In genomic region chr1:115338457-115338820, GRCh38 we compare ENCODE assay signal across 12 cellular contexts. TPM values are rescaled to one million over a fixed set of nuclear protein-coding genes. Genes with fewer than 3 reads are reported as not detected.
A peak's percentile ranks its signal among the peaks of the same experiment; 100 is the strongest.
DNase-seq lines count a peak whose midpoint lies in the region; ATAC-seq, FAIRE-seq and TF ChIP-seq lines count a peak whose summit lies in the region.
"Had no signal": no experiment of that assay in that cellular context is flagged by ENCODE, and none has a peak within 500 bp of the region (broad histone marks: within the 10 kb centered on the region; RNA-seq: fewer than 3 reads in every experiment).

No MANE protein-coding gene starts in this region.

- no peak overlapping the region for H3K14ac ChIP-seq in neuronal stem cell (ENCODE audit: low read length)

- H2AFZ ChIP-seq in PC-9 = peak overlapping the region; percentile 79
- no peak overlapping the region for H2AFZ ChIP-seq in neuronal stem cell (ENCODE audit: low read length)

- ATAC-seq in A549 (no peak), heart left ventricle (peak in 2 of 4 donors; percentile 16 to 29), GM18868 (IDR thresholded peaks at IDR 0.05; ENCODE audit: unreplicated experiment) (no peak)
- ATAC-seq: activated CD8-positive, alpha-beta memory T cell treated with anti-CD3 and anti-CD28 coated beads, Interleukin-2, amount 10 ng/mL, durations not matched to agents 7 days and 5 days had no signal

- CTCF ChIA-PET in A549 (lab: Yijun Ruan, JAX) (interaction anchor here (0.7 to 2.9 kb wide), 7 partner anchors 9 to 358 kb away, joined by 3 to 19 read pairs (median 3); no protein-coding TSS in a partner anchor), PC-9 (lab: Charles Lee) (no interaction called here)

- no peak for FAIRE-seq in A549 (lab: Jason Lieb, UNC)

- H3K4me2 ChIP-seq in A549 = peak overlapping the region; percentile 94
- H3K4me2 ChIP-seq in PC-9 = peak overlapping the region; percentile 98
- H3K4me2 ChIP-seq in neuronal stem cell (ENCODE audit: insufficient read depth, low read length, poor library complexity, severe bottlenecking) = peak overlapping the region; percentile 92

- no peaks in the 10 kb centered on the region for H3K27me3 ChIP-seq in PC-9 (ENCODE audit: insufficient read depth, low read depth)
- H3K27me3 ChIP-seq in heart left ventricle = peaks cover 0 to 32% (median 0%) of the 10 kb centered on the region in 9 donors
- peaks cover 0 to 55% (median 16%) of the 10 kb centered on the region in 3 experiments for H3K27me3 ChIP-seq in neuronal stem cell (ENCODE audit: control insufficient read depth in 3 of 3, insufficient read depth in 3 of 3, low read depth in 1 of 3, low read length in 3 of 3)

- TF ChIP-seq POLR2A in A549 (IDR thresholded peaks at IDR 0.05; ENCODE audit: low read length) (no peak), heart left ventricle (IDR thresholded peaks at IDR 0.05) (no peak)

- POLR2A ChIA-PET in A549 (lab: Yijun Ruan, JAX) = interaction anchor here (1.2 kb wide), 1 partner anchor 170 kb away, joined by 3 read pairs; no protein-coding TSS in a partner anchor
- POLR2A ChIA-PET in PC-9 (lab: Charles Lee; ENCODE audit: unreplicated experiment) = no interaction called here

- BruUV-seq in PC-9 (replicated peaks; lab: Mats Ljungman, UMichigan) = no TSS peak

- no peak overlapping the region for H4K91ac ChIP-seq in neuronal stem cell (ENCODE audit: low read depth, low read length, poor library complexity)

- peak overlapping the region; percentile 33 for H3K18ac ChIP-seq in neuronal stem cell (ENCODE audit: low read length)

- no peak for TF ChIP-seq EP300 in A549 (IDR thresholded peaks at IDR 0.05)

- H3K79me1 ChIP-seq in neuronal stem cell (ENCODE audit: low read depth, low read length) = no peaks in the 10 kb centered on the region

- no peaks in the 10 kb centered on the region; the same call in 1 of the 2 replicates for H3K9me2 ChIP-seq in PC-9 (ENCODE audit: insufficient read depth)

- no peaks in the 10 kb centered on the region for H4K20me1 ChIP-seq in PC-9 (ENCODE audit: insufficient read depth)

- H3K4me3 ChIP-seq in A549 (peak overlapping the region; percentile 71), PC-9 (peak overlapping the region; percentile 93; the same call in 1 of the 2 replicates), heart left ventricle (peak overlapping the region; percentile 57 to 91 (median 70)), neuronal stem cell (ENCODE audit: low read length in 2 of 2) (peak overlapping the region in 1 of 2 donors; percentile 64)

- intact Hi-C loops in PC-9 (cut with micrococcal nuclease; ENCODE audit: unreplicated experiment) = loop anchor here (5.0 kb wide), 3 partner anchors 89 to 161 kb away; no protein-coding TSS in a partner anchor
- intact Hi-C loops in heart left ventricle (cut with DNase I) = loop anchor here in 4 of 10 donors (5.0 to 10.0 kb wide), 6 partner anchors 56 to 204 kb away; no protein-coding TSS in a partner anchor

- peaks cover 15% of the 10 kb centered on the region for H3F3A ChIP-seq in PC-9 (ENCODE audit: insufficient read depth, low read depth)

- H2BK15ac ChIP-seq in neuronal stem cell (ENCODE audit: low read length) = no peak overlapping the region

- H4K8ac ChIP-seq in neuronal stem cell (ENCODE audit: low read depth, low read length) = no peak overlapping the region

- H2BK5ac ChIP-seq in neuronal stem cell (ENCODE audit: low read length) = no peak overlapping the region

- H3K79me2 ChIP-seq in PC-9 (ENCODE audit: low read depth) = peaks cover 33% of the 10 kb centered on the region

- H3K9me3 ChIP-seq in A549 = no peaks in the 10 kb centered on the region
- no peaks in the 10 kb centered on the region for H3K9me3 ChIP-seq in PC-9 (ENCODE audit: insufficient read depth, low read depth)
- no peaks in the 10 kb centered on the region for H3K9me3 ChIP-seq in heart left ventricle
- no peaks in the 10 kb centered on the region for H3K9me3 ChIP-seq in neuronal stem cell (replicated peaks in 1 of 2; ENCODE audit: control insufficient read depth in 2 of 2, insufficient read depth in 1 of 2, low read depth in 1 of 2, low read length in 2 of 2)

- 61% methylated on average over 11 of the region's 25 CpGs for WGBS in A549 (ENCODE audit: missing lambda C conversion rate)
- WGBS in heart left ventricle, 4 donors = 22 to 41% (median 32%) methylated on average over 9 to 25 of the region's 25 CpGs
- WGBS in neuronal stem cell (ENCODE audit: extremely low coverage in 2 of 2, insufficient read length in 2 of 2, insufficient replicate concordance in 1 of 2), 2 donors = no CpG with 5 or more reads among the region's 25 CpGs

- H3K23ac ChIP-seq in neuronal stem cell (ENCODE audit: low read depth, low read length, poor library complexity) = no peak overlapping the region

- DNase-seq in A549 (ENCODE audit: low read depth in 1 of 2, low spot score in 1 of 2) = no peak
- DNase-seq in PC-9 = no peak
- peak in 2 of 5 donors; percentile 23 to 37 for DNase-seq in heart left ventricle
- no peak for DNase-seq in neuronal stem cell (ENCODE audit: low spot score)
- no peak for DNase-seq in NCI-H128 (lab: John Stamatoyannopoulos, UW; ENCODE audit: unreplicated experiment)
- DNase-seq in GOT3 (lab: John Stamatoyannopoulos, UW) = no peak
- DNase-seq in cortex of kidney (lab: John Stamatoyannopoulos, UW) = no peak
- DNase-seq: activated CD8-positive, alpha-beta memory T cell treated with anti-CD3 and anti-CD28 coated beads, Interleukin-2, amount 10 ng/mL, durations not matched to agents 7 days and 5 days; GF-D8; NCI-H1048 had no signal

- no peak overlapping the region for H2BK120ac ChIP-seq in neuronal stem cell (ENCODE audit: low read depth, low read length)

- H2BK12ac ChIP-seq in neuronal stem cell (ENCODE audit: low read length) = no peak overlapping the region

- H2AK5ac ChIP-seq in neuronal stem cell (ENCODE audit: low read depth, low read length) = peak overlapping the region; percentile 16

- H3K4me1 ChIP-seq in A549 = peaks cover 4% of the 10 kb centered on the region; the same call in 2 of the 3 replicates
- peaks cover 32% of the 10 kb centered on the region for H3K4me1 ChIP-seq in PC-9 (replicated peaks; ENCODE audit: insufficient read depth)
- peaks cover 0 to 50% (median 20%) of the 10 kb centered on the region in 12 donors for H3K4me1 ChIP-seq in heart left ventricle
- H3K4me1 ChIP-seq in neuronal stem cell (ENCODE audit: control insufficient read depth in 2 of 2, insufficient read depth in 1 of 2, low read depth in 1 of 2, low read length in 2 of 2) = peaks cover 0 to 10% of the 10 kb centered on the region in 2 donors

- H3K36me3 ChIP-seq in PC-9 (ENCODE audit: low read depth) = peaks cover 13% of the 10 kb centered on the region
- H3K36me3 ChIP-seq in heart left ventricle = no peaks in the 10 kb centered on the region
- no peaks in the 10 kb centered on the region for H3K36me3 ChIP-seq in neuronal stem cell (replicated peaks in 1 of 2; ENCODE audit: control insufficient read depth in 2 of 2, insufficient read depth in 2 of 2, low read length in 2 of 2)

- no peak overlapping the region for H3K4ac ChIP-seq in neuronal stem cell (ENCODE audit: low read length)

- no peak for TF ChIP-seq RAD21 in A549 (conservative IDR thresholded peaks at IDR 0.05 in 1 of 2, IDR thresholded peaks at IDR 0.05 in 1 of 2)

- TF ChIP-seq CTCF in A549 (IDR thresholded peaks at IDR 0.05) = no peak
- TF ChIP-seq CTCF in PC-9 (conservative IDR thresholded peaks at IDR 0.05) = no peak
- no peak for TF ChIP-seq CTCF in heart left ventricle (IDR thresholded peaks at IDR 0.05)

- H3K9ac ChIP-seq in neuronal stem cell (ENCODE audit: low read depth, low read length, poor library complexity) = no peak overlapping the region

- H3K27ac ChIP-seq in A549 = peak overlapping the region; percentile 42 to 91; a peak in 4 of 6 replicates
- H3K27ac ChIP-seq in PC-9 = no peak overlapping the region
- peak overlapping the region; percentile 15 to 91 (median 80) for H3K27ac ChIP-seq in heart left ventricle
- no peak overlapping the region for H3K27ac ChIP-seq in neuronal stem cell (replicated peaks; ENCODE audit: low read length)

TF ChIP-seq in A549, 52 proteins besides CTCF, POLR2A, EP300 and RAD21:
- TF ChIP-seq, protein P1, sequence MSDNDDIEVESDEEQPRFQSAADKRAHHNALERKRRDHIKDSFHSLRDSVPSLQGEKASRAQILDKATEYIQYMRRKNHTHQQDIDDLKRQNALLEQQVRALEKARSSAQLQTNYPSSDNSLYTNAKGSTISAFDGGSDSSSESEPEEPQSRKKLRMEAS (IDR thresholded peaks at IDR 0.05) = no peak
- TF ChIP-seq KDM5A (IDR thresholded peaks at IDR 0.05) (no peak), ZSCAN20 (CRISPR knock-in tag; IDR thresholded peaks at IDR 0.05) (no peak), POLR2AphosphoS2 (conservative IDR thresholded peaks at IDR 0.05; ENCODE audit: low read length) (no peak), ZFP36 (IDR thresholded peaks at IDR 0.05; ENCODE audit: borderline replicate concordance, partially characterized antibody) (no peak)
- TF ChIP-seq, protein P2, sequence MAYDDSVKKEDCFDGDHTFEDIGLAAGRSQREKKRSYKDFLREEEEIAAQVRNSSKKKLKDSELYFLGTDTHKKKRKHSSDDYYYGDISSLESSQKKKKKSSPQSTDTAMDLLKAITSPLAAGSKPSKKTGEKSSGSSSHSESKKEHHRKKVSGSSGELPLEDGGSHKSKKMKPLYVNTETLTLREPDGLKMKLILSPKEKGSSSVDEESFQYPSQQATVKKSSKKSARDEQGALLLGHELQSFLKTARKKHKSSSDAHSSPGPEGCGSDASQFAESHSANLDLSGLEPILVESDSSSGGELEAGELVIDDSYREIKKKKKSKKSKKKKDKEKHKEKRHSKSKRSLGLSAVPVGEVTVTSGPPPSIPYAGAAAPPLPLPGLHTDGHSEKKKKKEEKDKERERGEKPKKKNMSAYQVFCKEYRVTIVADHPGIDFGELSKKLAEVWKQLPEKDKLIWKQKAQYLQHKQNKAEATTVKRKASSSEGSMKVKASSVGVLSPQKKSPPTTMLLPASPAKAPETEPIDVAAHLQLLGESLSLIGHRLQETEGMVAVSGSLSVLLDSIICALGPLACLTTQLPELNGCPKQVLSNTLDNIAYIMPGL (CRISPR knock-in tag; IDR thresholded peaks at IDR 0.05; ENCODE audit: borderline replicate concordance) = no peak

RNA-seq across cellular contexts. Expression of gene NGF, which starts 0.4 kb away (rescaled TPM):
- polyA plus RNA-seq in A549 (2011; rRNA removed) = 0.71 TPM in 2 replicates
- 3.1 and 3.4 TPM in 2 replicates for polyA plus RNA-seq in A549 (2012; cell fraction: cytosol; rRNA removed)
- polyA plus RNA-seq in A549 (2012; cell fraction: nucleus; rRNA removed) = 5.2 and 5.4 TPM in 2 replicates
- polyA plus RNA-seq in A549 (2017; fragmentation: RNase III; extraction: RNeasy Plus Mini Kit Qiagen cat#74134 plus additional on column Dnase treatment) = 1.4 to 1.6 TPM (median 1.6 TPM) in 3 replicates
- polyA minus RNA-seq in A549 (2011; rRNA and poly(A)+ RNA removed) = 0.45 TPM in 1 of 2 replicates, not detected in the other
- total RNA-seq in PC-9 (2021) = 5.5 and 9.7 TPM in 2 replicates
- 10 to 100 TPM in 1 of 9 donors, 1 to 10 TPM in 7, under 1 TPM in 1; 0.94 to 13.6 (median 2.9) TPM for total RNA-seq in heart left ventricle
- 10 to 100 TPM in 1 of 2 donors, 1 to 10 TPM in 1; 2.4 to 11.5 TPM for polyA plus RNA-seq in heart left ventricle
- 1.0 TPM for polyA plus RNA-seq in neuronal stem cell (2013, experiment 1 of 2)
- 1.1 TPM for polyA plus RNA-seq in neuronal stem cell (2013, experiment 2 of 2)
- total RNA-seq: activated CD8-positive, alpha-beta memory T cell treated with anti-CD3 and anti-CD28 coated beads, Interleukin-2, amount 10 ng/mL, durations not matched to agents 7 days and 5 days; mononuclear cell had no signal

Comparison
In these comparisons a context has a peak if more than half of its experiments do, and no peak if none do; other contexts are left out.
1. H3K27ac ChIP-seq: peak in A549 (2 of 2) and heart left ventricle (12 of 12); none in PC-9 (single experiment) and neuronal stem cell (single experiment).
2. Peak in every context shown above with its lines, with median percentiles within 50 percentile points of each other: H3K4me2 ChIP-seq.